Comparison of ENCODE assay signal across 23 cellular contexts in the genomic region with DNA sequence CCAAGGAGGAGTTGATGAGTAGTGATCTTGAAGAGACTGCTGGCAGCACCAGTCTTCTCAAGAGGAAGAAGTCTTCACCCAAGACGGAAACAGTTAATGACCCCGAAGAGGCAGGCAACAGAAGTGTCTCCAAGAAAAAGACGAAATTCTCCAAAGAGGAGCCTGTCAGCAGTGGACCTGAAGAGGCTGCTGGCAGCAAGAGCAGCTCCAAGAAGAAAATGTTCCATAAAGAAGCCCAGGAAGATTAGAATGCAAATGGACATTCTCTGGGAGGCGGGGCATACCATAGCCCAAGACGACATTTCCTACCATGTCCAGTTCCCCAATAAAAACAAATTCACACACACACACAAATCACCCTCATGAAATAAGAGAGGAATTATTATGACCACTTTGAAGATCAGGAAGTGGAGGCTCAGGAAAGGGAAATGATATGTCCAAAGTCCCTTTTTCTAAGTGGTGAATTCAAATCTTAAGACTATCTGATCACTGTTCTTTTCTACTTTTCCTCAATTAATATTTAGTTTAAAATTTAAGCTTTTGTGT.
DNase-seq lines count a peak whose midpoint lies in the region; ATAC-seq, FAIRE-seq and TF ChIP-seq lines count a peak whose summit lies in the region.
"Had no signal": no experiment of that assay in that cellular context is flagged by ENCODE, and none has a peak within 500 bp of the region (broad histone marks: within the 10 kb centered on the region; RNA-seq: fewer than 3 reads in every experiment).

No MANE protein-coding gene starts in this region.

- no peaks in the 10 kb centered on the region for H3K36me3 ChIP-seq in right atrium auricular region
- peaks cover 0 to 4% of the 10 kb centered on the region in 2 donors for H3K36me3 ChIP-seq in kidney (ENCODE audit: control insufficient read depth in 1 of 2, insufficient read depth in 2 of 2, low read length in 2 of 2)
- no peaks in the 10 kb centered on the region for H3K36me3 ChIP-seq in lower lobe of right lung
- no peaks in the 10 kb centered on the region for H3K36me3 ChIP-seq in gastrocnemius medialis

- no peak for FAIRE-seq in kidney (lab: Jason Lieb, UNC)
- FAIRE-seq: bronchial epithelial cell, endothelial cell of umbilical vein, GM12892, H1 had no signal

- peak overlapping the region in 1 of 2 donors; percentile 26 for H3K27ac ChIP-seq in right atrium auricular region
- peak overlapping the region; percentile 3 to 33 for H3K27ac ChIP-seq in kidney (ENCODE audit: low read depth in 2 of 2, low read length in 2 of 2)
- no peak overlapping the region for H3K27ac ChIP-seq in lower lobe of right lung
- peak overlapping the region in 1 of 4 donors; percentile 46 for H3K27ac ChIP-seq in gastrocnemius medialis

- ATAC-seq in Right ventricle myocardium superior (ENCODE audit: poor library complexity) (peak; percentile 59), sciatic nerve (peak; percentile 40), lower lobe of right lung (no peak), gastrocnemius medialis (no peak), left lobe of liver (no peak)
- ATAC-seq: activated CD8-positive, alpha-beta T cell treated with anti-CD3 and anti-CD28 coated beads for 36 hours had no signal

- H3K27me3 ChIP-seq in right atrium auricular region = no peaks in the 10 kb centered on the region
- H3K27me3 ChIP-seq in lower lobe of right lung (ENCODE audit: low read depth) = no peaks in the 10 kb centered on the region
- H3K27me3 ChIP-seq in gastrocnemius medialis = no peaks in the 10 kb centered on the region

- peaks cover 0 to 8% of the 10 kb centered on the region in 2 donors for H3K9me3 ChIP-seq in right atrium auricular region
- H3K9me3 ChIP-seq in kidney (ENCODE audit: control insufficient read depth in 1 of 2, low read length in 2 of 2) = no peaks in the 10 kb centered on the region
- H3K9me3 ChIP-seq in lower lobe of right lung = no peaks in the 10 kb centered on the region
- H3K9me3 ChIP-seq in gastrocnemius medialis = no peaks in the 10 kb centered on the region

- in situ Hi-C loops in gastrocnemius medialis (cut with MboI; ENCODE audit: low sequenced_read_pairs in 4 of 4) = loop anchor here (10.0 to 25.0 kb wide), 4 partner anchors 178 to 706 kb away; no protein-coding TSS in a partner anchor

- TF ChIP-seq POLR2A in gastrocnemius medialis (IDR thresholded peaks at IDR 0.05) = no peak

- DNase-seq in Right ventricle myocardium superior (no peak), right atrium auricular region (ENCODE audit: low spot score) (no peak), kidney (no peak), sciatic nerve (ENCODE audit: low spot score) (no peak), lower lobe of right lung (no peak), gastrocnemius medialis (no peak), left lobe of liver (ENCODE audit: low spot score) (no peak)
- no peak for DNase-seq in activated naive CD4-positive, alpha-beta T cell treated with anti-CD3 and anti-CD28 coated beads, Interleukin-2, amount 50 U/mL, for 16 hours
- DNase-seq: activated CD4-positive, CD25-positive, alpha-beta regulatory T cell treated with anti-CD3 and anti-CD28 coated beads, Interleukin-2, amount 50 U/mL, for 72 hours; activated CD8-positive, alpha-beta T cell treated with anti-CD3 and anti-CD28 coated beads for 36 hours; activated gamma-delta T cell treated with Interleukin-2 at 50 U/mL for 16 hours; activated T-cell treated with anti-CD3 and anti-CD28 coated beads for 4 hours; DND-41; NCI-H1092; NCI-H2029; NCI-H446; OCI-M1; stimulated activated CD8-positive, alpha-beta memory T cell treated with anti-CD3 and anti-CD28 coated beads, Interleukin-4, amount 100 ng/mL, for 48 hours; SW 1271 had no signal

- H3K4me1 ChIP-seq in right atrium auricular region (peaks cover 0 to 24% of the 10 kb centered on the region in 2 donors), kidney (ENCODE audit: control insufficient read depth in 1 of 2, insufficient read depth in 1 of 2, low read depth in 1 of 2, low read length in 2 of 2) (peaks cover 25 to 38% of the 10 kb centered on the region in 2 donors), lower lobe of right lung (peaks cover 35% of the 10 kb centered on the region), gastrocnemius medialis (no peaks in the 10 kb centered on the region)

- H3K9ac ChIP-seq in kidney (ENCODE audit: low read length in 2 of 2) = no peak overlapping the region

- no peak for TF ChIP-seq CTCF in right atrium auricular region (IDR thresholded peaks at IDR 0.05)
- TF ChIP-seq CTCF in kidney (IDR thresholded peaks at IDR 0.05; ENCODE audit: borderline replicate concordance, extremely low read depth, insufficient read depth) = no peak
- no peak for TF ChIP-seq CTCF in lower lobe of right lung (IDR thresholded peaks at IDR 0.05)
- no peak for TF ChIP-seq CTCF in gastrocnemius medialis (IDR thresholded peaks at IDR 0.05 in 4 of 5, conservative IDR thresholded peaks at IDR 0.05 in 1 of 5)

- H3K4me3 ChIP-seq in right atrium auricular region (no peak overlapping the region), kidney (ENCODE audit: low read length in 2 of 2) (no peak overlapping the region), lower lobe of right lung (no peak overlapping the region), gastrocnemius medialis (no peak overlapping the region)

- intact Hi-C loops in Right ventricle myocardium superior (cut with DNase I) = loop anchor here (5.0 to 10.0 kb wide), 3 partner anchors 178 to 706 kb away; no protein-coding TSS in a partner anchor
- intact Hi-C loops in kidney (cut with DNase I) = loop anchor here (10.0 kb wide), 1 partner anchor 176 kb away; no protein-coding TSS in a partner anchor
- intact Hi-C loops in sciatic nerve (cut with DNase I) = no loop called here
- intact Hi-C loops in lower lobe of right lung (cut with DNase I) = no loop called here
- intact Hi-C loops in gastrocnemius medialis (cut with DNase I; ENCODE audit: low total_unique reads) = loop anchor here (5.0 to 10.0 kb wide), 2 partner anchors 186 to 713 kb away; no protein-coding TSS in a partner anchor

Comparison
In these comparisons a context has a peak if more than half of its experiments do, and no peak if none do; other contexts are left out.
1. ATAC-seq: peak in Right ventricle myocardium superior (single experiment) and sciatic nerve (single experiment); none in lower lobe of right lung (0 of 2), gastrocnemius medialis (0 of 2) and left lobe of liver (single experiment).
2. intact Hi-C loops: an anchor here in Right ventricle myocardium superior (5.0 to 10.0 kb wide), kidney (10.0 kb wide) and gastrocnemius medialis (5.0 to 10.0 kb wide); none called in sciatic nerve and lower lobe of right lung.